In the genomic region with DNA sequence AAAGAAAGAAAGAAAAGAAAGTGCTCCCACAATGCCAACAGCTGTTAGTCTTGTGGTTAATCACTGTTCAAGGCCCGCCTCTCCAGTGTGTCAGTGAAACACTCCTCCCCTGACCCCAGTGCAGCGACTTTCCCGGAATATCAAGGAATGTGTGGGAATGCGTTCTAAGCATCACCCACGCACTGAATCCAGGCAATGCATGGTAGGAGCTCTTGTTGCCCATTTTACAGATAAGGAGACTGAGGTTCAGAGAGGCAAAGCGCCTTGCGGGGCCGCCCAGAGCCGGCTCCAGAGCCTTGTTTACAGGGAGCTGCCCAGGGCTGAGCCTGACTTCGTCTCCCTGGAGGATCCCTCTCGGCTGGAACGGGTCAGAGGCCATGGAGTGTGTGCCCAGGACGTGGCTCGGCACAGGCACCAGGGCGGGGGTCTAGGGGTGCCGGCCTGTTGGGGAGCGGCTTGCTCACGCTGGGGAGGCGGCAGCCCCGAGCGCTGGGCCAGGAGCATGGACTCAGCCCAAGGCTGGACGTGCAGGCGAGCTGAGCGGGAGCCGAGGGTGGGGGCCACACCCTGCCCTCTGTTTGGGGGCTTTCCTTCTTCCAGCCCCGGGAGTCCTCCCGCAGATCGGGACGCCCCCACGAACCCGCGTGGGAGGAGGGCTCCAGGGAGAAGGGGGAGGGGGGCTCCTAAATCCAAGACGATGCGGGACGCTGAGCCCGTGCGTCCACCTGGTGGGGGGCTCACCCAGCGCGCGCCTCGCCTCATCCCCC, we compare ENCODE assay signal across 2 cellular contexts.
TF ChIP-seq lines count a peak whose summit lies in the region.

No MANE protein-coding gene starts in this region.

TF ChIP-seq in A549, 52 proteins besides CTCF, POLR2A, EP300 and RAD21 (continued from another document):
- TF ChIP-seq, protein P1, sequence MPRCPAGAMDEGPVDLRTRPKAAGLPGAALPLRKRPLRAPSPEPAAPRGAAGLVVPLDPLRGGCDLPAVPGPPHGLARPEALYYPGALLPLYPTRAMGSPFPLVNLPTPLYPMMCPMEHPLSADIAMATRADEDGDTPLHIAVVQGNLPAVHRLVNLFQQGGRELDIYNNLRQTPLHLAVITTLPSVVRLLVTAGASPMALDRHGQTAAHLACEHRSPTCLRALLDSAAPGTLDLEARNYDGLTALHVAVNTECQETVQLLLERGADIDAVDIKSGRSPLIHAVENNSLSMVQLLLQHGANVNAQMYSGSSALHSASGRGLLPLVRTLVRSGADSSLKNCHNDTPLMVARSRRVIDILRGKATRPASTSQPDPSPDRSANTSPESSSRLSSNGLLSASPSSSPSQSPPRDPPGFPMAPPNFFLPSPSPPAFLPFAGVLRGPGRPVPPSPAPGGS (IDR thresholded peaks at IDR 0.05), result no peak
- no peak for TF ChIP-seq POLR2AphosphoS2 (conservative IDR thresholded peaks at IDR 0.05; ENCODE audit: low read length)
- TF ChIP-seq RNF2 (IDR thresholded peaks at IDR 0.05; ENCODE audit: borderline replicate concordance, low read depth), result no peak
- TF ChIP-seq CHD2 (IDR thresholded peaks at IDR 0.05; ENCODE audit: low read length, partially characterized antibody), result no peak
- no peak for TF ChIP-seq EHF (CRISPR knock-in tag; IDR thresholded peaks at IDR 0.05)
- TF ChIP-seq ZSCAN20 (CRISPR knock-in tag; IDR thresholded peaks at IDR 0.05), result no peak
- TF ChIP-seq, protein P2, sequence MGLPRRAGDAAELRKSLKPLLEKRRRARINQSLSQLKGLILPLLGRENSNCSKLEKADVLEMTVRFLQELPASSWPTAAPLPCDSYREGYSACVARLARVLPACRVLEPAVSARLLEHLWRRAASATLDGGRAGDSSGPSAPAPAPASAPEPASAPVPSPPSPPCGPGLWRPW (IDR thresholded peaks at IDR 0.05), result no peak
- no peak for TF ChIP-seq CBX2 (IDR thresholded peaks at IDR 0.05; ENCODE audit: borderline replicate concordance, low read depth)
- TF ChIP-seq RCOR1 (IDR thresholded peaks at IDR 0.05; ENCODE audit: low read depth, low read length), result no peak
- TF ChIP-seq MAZ (IDR thresholded peaks at IDR 0.05; ENCODE audit: borderline replicate concordance, low read depth, low read length), result no peak
- TF ChIP-seq HDAC2 (IDR thresholded peaks at IDR 0.05), result peak; percentile 59; the same call in 1 of the 2 replicates
- TF ChIP-seq HEYL (CRISPR knock-in tag; IDR thresholded peaks at IDR 0.05), result no peak
- TF ChIP-seq, protein P3, sequence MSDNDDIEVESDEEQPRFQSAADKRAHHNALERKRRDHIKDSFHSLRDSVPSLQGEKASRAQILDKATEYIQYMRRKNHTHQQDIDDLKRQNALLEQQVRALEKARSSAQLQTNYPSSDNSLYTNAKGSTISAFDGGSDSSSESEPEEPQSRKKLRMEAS (IDR thresholded peaks at IDR 0.05), result peak; percentile 50; the same call in 1 of the 2 replicates
- no peak for TF ChIP-seq SMC3 (IDR thresholded peaks at IDR 0.05)
- TF ChIP-seq TFCP2L1 (CRISPR knock-in tag; IDR thresholded peaks at IDR 0.05), result 0 out of 2 replicates have a peak, but pooled peaks have one; percentile 15
- TF ChIP-seq, protein P4, sequence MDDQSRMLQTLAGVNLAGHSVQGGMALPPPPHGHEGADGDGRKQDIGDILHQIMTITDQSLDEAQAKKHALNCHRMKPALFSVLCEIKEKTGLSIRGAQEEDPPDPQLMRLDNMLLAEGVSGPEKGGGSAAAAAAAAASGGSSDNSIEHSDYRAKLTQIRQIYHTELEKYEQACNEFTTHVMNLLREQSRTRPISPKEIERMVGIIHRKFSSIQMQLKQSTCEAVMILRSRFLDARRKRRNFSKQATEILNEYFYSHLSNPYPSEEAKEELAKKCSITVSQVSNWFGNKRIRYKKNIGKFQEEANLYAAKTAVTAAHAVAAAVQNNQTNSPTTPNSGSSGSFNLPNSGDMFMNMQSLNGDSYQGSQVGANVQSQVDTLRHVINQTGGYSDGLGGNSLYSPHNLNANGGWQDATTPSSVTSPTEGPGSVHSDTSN (IDR thresholded peaks at IDR 0.05), result no peak
- TF ChIP-seq, protein P5, sequence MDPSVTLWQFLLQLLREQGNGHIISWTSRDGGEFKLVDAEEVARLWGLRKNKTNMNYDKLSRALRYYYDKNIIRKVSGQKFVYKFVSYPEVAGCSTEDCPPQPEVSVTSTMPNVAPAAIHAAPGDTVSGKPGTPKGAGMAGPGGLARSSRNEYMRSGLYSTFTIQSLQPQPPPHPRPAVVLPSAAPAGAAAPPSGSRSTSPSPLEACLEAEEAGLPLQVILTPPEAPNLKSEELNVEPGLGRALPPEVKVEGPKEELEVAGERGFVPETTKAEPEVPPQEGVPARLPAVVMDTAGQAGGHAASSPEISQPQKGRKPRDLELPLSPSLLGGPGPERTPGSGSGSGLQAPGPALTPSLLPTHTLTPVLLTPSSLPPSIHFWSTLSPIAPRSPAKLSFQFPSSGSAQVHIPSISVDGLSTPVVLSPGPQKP (IDR thresholded peaks at IDR 0.05; ENCODE audit: low read depth, low read length), result no peak
- no peak for TF ChIP-seq CBX8 (IDR thresholded peaks at IDR 0.05)
- TF ChIP-seq MAFK (IDR thresholded peaks at IDR 0.05; ENCODE audit: partially characterized antibody), result no peak
- peak; percentile 80; the same call in 1 of the 2 replicates for TF ChIP-seq KDM1A (IDR thresholded peaks at IDR 0.05; ENCODE audit: low read depth)

TF ChIP-seq in liver, 16 proteins besides CTCF, POLR2A, EP300 and RAD21 (continued from another document):
- TF ChIP-seq, protein P6, sequence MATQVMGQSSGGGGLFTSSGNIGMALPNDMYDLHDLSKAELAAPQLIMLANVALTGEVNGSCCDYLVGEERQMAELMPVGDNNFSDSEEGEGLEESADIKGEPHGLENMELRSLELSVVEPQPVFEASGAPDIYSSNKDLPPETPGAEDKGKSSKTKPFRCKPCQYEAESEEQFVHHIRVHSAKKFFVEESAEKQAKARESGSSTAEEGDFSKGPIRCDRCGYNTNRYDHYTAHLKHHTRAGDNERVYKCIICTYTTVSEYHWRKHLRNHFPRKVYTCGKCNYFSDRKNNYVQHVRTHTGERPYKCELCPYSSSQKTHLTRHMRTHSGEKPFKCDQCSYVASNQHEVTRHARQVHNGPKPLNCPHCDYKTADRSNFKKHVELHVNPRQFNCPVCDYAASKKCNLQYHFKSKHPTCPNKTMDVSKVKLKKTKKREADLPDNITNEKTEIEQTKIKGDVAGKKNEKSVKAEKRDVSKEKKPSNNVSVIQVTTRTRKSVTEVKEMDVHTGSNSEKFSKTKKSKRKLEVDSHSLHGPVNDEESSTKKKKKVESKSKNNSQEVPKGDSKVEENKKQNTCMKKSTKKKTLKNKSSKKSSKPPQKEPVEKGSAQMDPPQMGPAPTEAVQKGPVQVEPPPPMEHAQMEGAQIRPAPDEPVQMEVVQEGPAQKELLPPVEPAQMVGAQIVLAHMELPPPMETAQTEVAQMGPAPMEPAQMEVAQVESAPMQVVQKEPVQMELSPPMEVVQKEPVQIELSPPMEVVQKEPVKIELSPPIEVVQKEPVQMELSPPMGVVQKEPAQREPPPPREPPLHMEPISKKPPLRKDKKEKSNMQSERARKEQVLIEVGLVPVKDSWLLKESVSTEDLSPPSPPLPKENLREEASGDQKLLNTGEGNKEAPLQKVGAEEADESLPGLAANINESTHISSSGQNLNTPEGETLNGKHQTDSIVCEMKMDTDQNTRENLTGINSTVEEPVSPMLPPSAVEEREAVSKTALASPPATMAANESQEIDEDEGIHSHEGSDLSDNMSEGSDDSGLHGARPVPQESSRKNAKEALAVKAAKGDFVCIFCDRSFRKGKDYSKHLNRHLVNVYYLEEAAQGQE (IDR thresholded peaks at IDR 0.05), result peak; percentile 58
- TF ChIP-seq GABPA (IDR thresholded peaks at IDR 0.05 in 1 of 2, conservative IDR thresholded peaks at IDR 0.05 in 1 of 2), result no peak
- TF ChIP-seq NR2F2 (IDR thresholded peaks at IDR 0.05), result peak; percentile 73
- peak; percentile 20 for TF ChIP-seq YY1 (IDR thresholded peaks at IDR 0.05)
- TF ChIP-seq TAF1 (conservative IDR thresholded peaks at IDR 0.05), result no peak
- TF ChIP-seq HNF4A (conservative IDR thresholded peaks at IDR 0.05), result peak in 1 of 2 donors; percentile 37
- no peak for TF ChIP-seq JUND (IDR thresholded peaks at IDR 0.05)
